22 cellular contexts compared by ENCODE assay signal in the genomic region with DNA sequence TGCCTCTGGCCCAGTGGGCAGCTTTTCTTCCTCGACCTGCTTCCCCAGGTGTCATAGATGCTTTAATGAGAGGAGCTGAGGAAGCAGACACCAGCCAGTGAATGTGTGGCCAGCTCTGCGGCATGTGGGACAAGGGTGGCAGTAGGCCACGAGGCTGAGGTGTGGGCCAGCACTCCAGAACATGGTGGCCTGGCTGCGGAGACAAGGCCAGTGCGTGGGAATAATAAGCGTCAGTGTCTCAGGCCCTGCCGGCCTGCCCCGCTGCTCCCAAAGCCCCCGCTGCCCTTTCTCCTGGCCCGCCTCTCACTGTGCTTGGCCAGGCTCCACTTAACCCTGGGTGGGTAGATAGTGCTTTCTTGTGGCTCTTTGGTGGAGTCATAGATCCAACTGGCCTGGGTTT. TPM values are rescaled to one million over a fixed set of nuclear protein-coding genes. Genes with fewer than 3 reads are reported as not detected.
DNase-seq lines count a peak whose midpoint lies in the region; ATAC-seq and TF ChIP-seq lines count a peak whose summit lies in the region.
"Had no signal": no experiment of that assay in that cellular context is flagged by ENCODE, and none has a peak within 500 bp of the region (broad histone marks: within the 10 kb centered on the region; RNA-seq: fewer than 3 reads in every experiment).

No MANE protein-coding gene starts in this region.

- peaks cover 6% of the 10 kb centered on the region for H3K4me1 ChIP-seq in CD8-positive, alpha-beta memory T cell (ENCODE audit: insufficient read depth, low read length)

- H3K27ac Mint-ChIP-seq in CD8-positive, alpha-beta memory T cell = no peak overlapping the region
- H3K27ac Mint-ChIP-seq in IgD-negative memory B cell = no peak overlapping the region
- no peak overlapping the region for H3K27ac Mint-ChIP-seq in nephron progenitor cell
- H3K27ac Mint-ChIP-seq in stimulated activated effector memory CD8-positive, alpha-beta T cell treated with anti-CD3 and anti-CD28 coated beads, Interleukin-12 subunit alpha, Interleukin-12 subunit beta, amount 100 ng/mL, for 72 hours = no peak overlapping the region
- H3K27ac Mint-ChIP-seq: B cell; CD4-positive, CD25-positive, alpha-beta regulatory T cell; H9 had no signal

- peaks cover 7 to 10% of the 10 kb centered on the region in 2 donors for H3K27me3 Mint-ChIP-seq in CD8-positive, alpha-beta memory T cell
- H3K27me3 Mint-ChIP-seq in IgD-negative memory B cell (peaks cover 4% of the 10 kb centered on the region), nephron progenitor cell (ENCODE audit: low read depth, poor library complexity) (peaks cover 69% of the 10 kb centered on the region)
- H3K27me3 Mint-ChIP-seq: B cell had no signal

- no peaks in the 10 kb centered on the region for H3K9me3 ChIP-seq in CD8-positive, alpha-beta memory T cell (ENCODE audit: low read length)

- CTCF ChIA-PET in CD8-positive, alpha-beta memory T cell (lab: Charles Lee) = interaction anchor here (1.0 kb wide), 1 partner anchor 18 kb away, joined by 3 read pairs; no protein-coding TSS in a partner anchor

- POLR2A ChIA-PET in CD8-positive, alpha-beta memory T cell (lab: Charles Lee) = no interaction called here

- no peaks in the 10 kb centered on the region for H3K27me3 ChIP-seq in CD8-positive, alpha-beta memory T cell (ENCODE audit: insufficient read depth, low read length, poor library complexity, severe bottlenecking)

- TF ChIP-seq CTCF in nephron progenitor cell (IDR thresholded peaks at IDR 0.05) = no peak

- H3K4me1 Mint-ChIP-seq in CD8-positive, alpha-beta memory T cell = peaks cover 10 to 11% (median 10%) of the 10 kb centered on the region in 3 donors
- H3K4me1 Mint-ChIP-seq in IgD-negative memory B cell (peaks cover 0 to 9% (median 5%) of the 10 kb centered on the region in 3 donors), nephron progenitor cell (peaks cover 5% of the 10 kb centered on the region)
- H3K4me1 Mint-ChIP-seq in stimulated activated effector memory CD8-positive, alpha-beta T cell treated with anti-CD3 and anti-CD28 coated beads, Interleukin-12 subunit alpha, Interleukin-12 subunit beta, amount 100 ng/mL, for 72 hours = peaks cover 18% of the 10 kb centered on the region

- peaks cover 0 to 2% (median 0%) of the 10 kb centered on the region in 3 donors for H3K36me3 Mint-ChIP-seq in CD8-positive, alpha-beta memory T cell
- H3K36me3 Mint-ChIP-seq in IgD-negative memory B cell = peaks cover 1% of the 10 kb centered on the region
- H3K36me3 Mint-ChIP-seq in nephron progenitor cell (ENCODE audit: low read depth) = no peaks in the 10 kb centered on the region
- H3K36me3 Mint-ChIP-seq in stimulated activated effector memory CD8-positive, alpha-beta T cell treated with anti-CD3 and anti-CD28 coated beads, Interleukin-12 subunit alpha, Interleukin-12 subunit beta, amount 100 ng/mL, for 72 hours = peaks cover 9% of the 10 kb centered on the region

- DNase-seq in CD8-positive, alpha-beta memory T cell = no peak
- DNase-seq in nephron progenitor cell (no peak), MV-4-11 (lab: John Stamatoyannopoulos, UW) (no peak)
- DNase-seq in stimulated activated effector memory CD8-positive, alpha-beta T cell treated with anti-CD3 and anti-CD28 coated beads, Interleukin-12 subunit alpha, Interleukin-12 subunit beta, amount 100 ng/mL, for 72 hours (ENCODE audit: low spot score in 2 of 2) = no peak
- DNase-seq: Calu3; CD4-positive, CD25-positive, alpha-beta regulatory T cell; DMS53; EL; H9; KG1; NCI-H1694 treated with DMSO at 0.1 percent for 48 hours; NCI-H2227 treated with DMSO at 0.1 percent for 48 hours; NCI-H524; NCI-H82; SIG-M5 had no signal

- H3K27ac ChIP-seq in CD8-positive, alpha-beta memory T cell (ENCODE audit: low read depth, low read length) = no peak overlapping the region

- H3K4me3 Mint-ChIP-seq in CD8-positive, alpha-beta memory T cell = peak overlapping the region in 4 of 7 donors; percentile 32 to 49 (median 36)
- H3K4me3 Mint-ChIP-seq in IgD-negative memory B cell = peak overlapping the region in 3 of 4 donors; percentile 17 to 59 (median 56)
- peak overlapping the region; percentile 44 for H3K4me3 Mint-ChIP-seq in nephron progenitor cell
- H3K4me3 Mint-ChIP-seq in stimulated activated effector memory CD8-positive, alpha-beta T cell treated with anti-CD3 and anti-CD28 coated beads, Interleukin-12 subunit alpha, Interleukin-12 subunit beta, amount 100 ng/mL, for 72 hours = peak overlapping the region; percentile 9

- no peaks in the 10 kb centered on the region for H3K36me3 ChIP-seq in CD8-positive, alpha-beta memory T cell (ENCODE audit: insufficient read depth, low read length)

- no peak for ATAC-seq in stimulated activated effector memory CD8-positive, alpha-beta T cell treated with anti-CD3 and anti-CD28 coated beads, Interleukin-12 subunit alpha, Interleukin-12 subunit beta, amount 100 ng/mL, for 72 hours
- ATAC-seq in activated CD4-positive, CD25-positive, alpha-beta regulatory T cell treated with anti-CD3 and anti-CD28 coated beads, Interleukin-2, amount 50 U/mL, for 24 hours = no peak
- no peak for ATAC-seq in GM19035 (IDR thresholded peaks at IDR 0.05; ENCODE audit: unreplicated experiment)
- ATAC-seq: HepG2, SK-N-SH treated with all-trans-retinoic acid at 6 μM for 48 hours had no signal

- H3K9me3 Mint-ChIP-seq in CD8-positive, alpha-beta memory T cell = no peaks in the 10 kb centered on the region
- H3K9me3 Mint-ChIP-seq in IgD-negative memory B cell (peaks cover 0 to 2% (median 0%) of the 10 kb centered on the region in 3 donors), nephron progenitor cell (no peaks in the 10 kb centered on the region)
- H3K9me3 Mint-ChIP-seq in stimulated activated effector memory CD8-positive, alpha-beta T cell treated with anti-CD3 and anti-CD28 coated beads, Interleukin-12 subunit alpha, Interleukin-12 subunit beta, amount 100 ng/mL, for 72 hours = no peaks in the 10 kb centered on the region
- H3K9me3 Mint-ChIP-seq: H9 had no signal

- no peak overlapping the region for H3K4me3 ChIP-seq in CD8-positive, alpha-beta memory T cell (ENCODE audit: low read length)

RNA-seq across cellular contexts. Expression of a gene that starts 2.1 kb away (rescaled TPM):
- 1 to 10 TPM in 1 of 2 experiments, under 1 TPM in 1; 0.98 to 1.1 TPM for total RNA-seq in CD8-positive, alpha-beta memory T cell
- polyA plus RNA-seq in CD8-positive, alpha-beta memory T cell = 0.23 TPM
- 0.26 TPM for polyA plus RNA-seq in IgD-negative memory B cell

RNA-seq across cellular contexts. Expression of a gene that starts 19.5 kb away (rescaled TPM):
- 1 to 10 TPM; 1.1 to 2.0 TPM for total RNA-seq in CD8-positive, alpha-beta memory T cell
- polyA plus RNA-seq in CD8-positive, alpha-beta memory T cell = 0.43 TPM
- not detected for polyA plus RNA-seq in IgD-negative memory B cell
- total RNA-seq: RPMI7951 had no signal
- polyA plus RNA-seq: CD4-positive, CD25-positive, alpha-beta regulatory T cell had no signal

RNA-seq across cellular contexts. Expression of a gene that starts 30.1 kb away (rescaled TPM):
- total RNA-seq in CD8-positive, alpha-beta memory T cell = 10 to 100 TPM; 35.1 to 43.2 TPM
- polyA plus RNA-seq in CD8-positive, alpha-beta memory T cell = 63.4 TPM
- 73.5 TPM for polyA plus RNA-seq in IgD-negative memory B cell

RNA-seq across cellular contexts. Expression of a gene that starts 34.9 kb away (rescaled TPM):
- total RNA-seq in CD8-positive, alpha-beta memory T cell = 1 to 10 TPM; 2.6 to 3.2 TPM
- 14.4 TPM for polyA plus RNA-seq in CD8-positive, alpha-beta memory T cell
- polyA plus RNA-seq in IgD-negative memory B cell = 61.7 TPM

RNA-seq across cellular contexts. Expression of a gene that starts 40.3 kb away (rescaled TPM):
- 10 to 100 TPM; 16.6 to 17.8 TPM for total RNA-seq in CD8-positive, alpha-beta memory T cell
- polyA plus RNA-seq in CD8-positive, alpha-beta memory T cell = 27.1 TPM
- 39.3 TPM for polyA plus RNA-seq in IgD-negative memory B cell
